In the genomic region with DNA sequence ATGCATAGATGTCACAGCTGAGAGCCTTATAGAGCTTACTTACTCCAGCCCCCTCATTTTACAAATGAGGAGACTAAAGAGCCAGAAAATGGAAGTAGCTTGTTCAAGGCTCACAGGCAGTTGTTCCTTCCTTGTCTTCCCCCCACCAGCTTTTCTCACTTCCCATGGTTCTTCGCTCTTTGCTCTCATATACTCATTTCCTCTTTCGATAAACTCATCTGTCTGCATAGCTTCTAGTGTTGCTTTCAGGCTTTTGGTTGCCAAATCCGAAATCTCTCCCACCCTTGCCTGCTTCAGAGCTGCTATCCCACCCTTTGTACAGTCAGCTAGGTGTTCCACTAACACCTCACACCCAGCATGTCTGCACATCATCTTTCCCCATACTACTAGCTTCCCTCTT, we compare ENCODE assay signal across 9 cellular contexts. TPM values are rescaled to one million over a fixed set of nuclear protein-coding genes. Genes with fewer than 3 reads are reported as not detected.
DNase-seq lines count a peak whose midpoint lies in the region; ATAC-seq and TF ChIP-seq lines count a peak whose summit lies in the region.
"Had no signal": no experiment of that assay in that cellular context is flagged by ENCODE, and none has a peak within 500 bp of the region (broad histone marks: within the 10 kb centered on the region; RNA-seq: fewer than 3 reads in every experiment).

No MANE protein-coding gene starts in this region.

- TF ChIP-seq CTCF in left ventricle myocardium inferior (IDR thresholded peaks at IDR 0.05; ENCODE audit: borderline replicate concordance) (no peak), smooth muscle cell (IDR thresholded peaks at IDR 0.05; ENCODE audit: borderline replicate concordance, insufficient read depth, poor library complexity, severe bottlenecking) (no peak)

- H3K9ac ChIP-seq in smooth muscle cell (ENCODE audit: low read depth), result no peak overlapping the region

- H3K27ac Mint-ChIP-seq in activated CD8-positive, alpha-beta T cell treated with anti-CD3 and anti-CD28 coated beads, Interleukin-2, amount 10 ng/mL, durations not matched to agents 7 days and 5 days, result peak overlapping the region; percentile 86

- no peak overlapping the region for H2AFZ ChIP-seq in smooth muscle cell (ENCODE audit: low read depth)

- CTCF ChIA-PET in activated CD8-positive, alpha-beta T cell treated with anti-CD3 and anti-CD28 coated beads, Interleukin-2, amount 10 ng/mL, durations not matched to agents 7 days and 5 days (lab: Charles Lee), result interaction anchor here (1.2 to 3.2 kb wide), 4 partner anchors 17 to 228 kb away, joined by 3 to 34 read pairs (median 3); partner anchors contain the start of gene NONO

- no peak overlapping the region for H3K27ac ChIP-seq in left ventricle myocardium inferior (replicated peaks)
- peak overlapping the region; percentile 65 for H3K27ac ChIP-seq in thymus (ENCODE audit: low read depth)
- H3K27ac ChIP-seq in smooth muscle cell (ENCODE audit: low read depth), result no peak overlapping the region
- H3K27ac ChIP-seq: C4-2B had no signal

- no peaks in the 10 kb centered on the region for H3F3A ChIP-seq in smooth muscle cell (ENCODE audit: low read depth)

- H3K9me3 ChIP-seq in left ventricle myocardium inferior (replicated peaks) (no peaks in the 10 kb centered on the region), thymus (ENCODE audit: control insufficient read depth) (no peaks in the 10 kb centered on the region), smooth muscle cell (replicated peaks; ENCODE audit: low read depth) (no peaks in the 10 kb centered on the region)

- H3K27me3 ChIP-seq in left ventricle myocardium inferior (ENCODE audit: low read depth), result no peaks in the 10 kb centered on the region
- no peaks in the 10 kb centered on the region for H3K27me3 ChIP-seq in thymus (ENCODE audit: control insufficient read depth, insufficient read depth)
- H3K27me3 ChIP-seq in smooth muscle cell (ENCODE audit: low read depth), result no peaks in the 10 kb centered on the region

- peaks cover 13% of the 10 kb centered on the region for H3K4me1 Mint-ChIP-seq in activated CD8-positive, alpha-beta T cell treated with anti-CD3 and anti-CD28 coated beads, Interleukin-2, amount 10 ng/mL, durations not matched to agents 7 days and 5 days (ENCODE audit: low read depth)

- H3K4me3 ChIP-seq in left ventricle myocardium inferior (peak overlapping the region; percentile 14), thymus (ENCODE audit: low read length) (peak overlapping the region; percentile 46), smooth muscle cell (no peak overlapping the region)

- no peak for ATAC-seq in Right ventricle myocardium superior (ENCODE audit: poor library complexity)
- ATAC-seq in HG03354 (IDR thresholded peaks at IDR 0.05; ENCODE audit: poor library complexity, severe bottlenecking, unreplicated experiment), result peak; percentile 66
- peak; percentile 34 for ATAC-seq in activated CD8-positive, alpha-beta T cell treated with anti-CD3 and anti-CD28 coated beads, Interleukin-2, amount 10 ng/mL, durations not matched to agents 7 days and 5 days
- no peak for ATAC-seq in left lobe of liver

- H3K79me2 ChIP-seq in smooth muscle cell (ENCODE audit: low read depth), result no peaks in the 10 kb centered on the region

- no peak for DNase-seq in left ventricle myocardium inferior
- DNase-seq in Right ventricle myocardium superior, result no peak
- DNase-seq in activated CD8-positive, alpha-beta T cell treated with anti-CD3 and anti-CD28 coated beads, Interleukin-2, amount 10 ng/mL, durations not matched to agents 7 days and 5 days, result no peak
- DNase-seq in smooth muscle cell (lab: John Stamatoyannopoulos, UW; ENCODE audit: unreplicated experiment), result no peak
- no peak for DNase-seq in left lobe of liver (ENCODE audit: low spot score)
- no peak for DNase-seq in GM19240 (ENCODE audit: insufficient read length, low spot score)

- peak overlapping the region; percentile 86 for H3K4me3 Mint-ChIP-seq in activated CD8-positive, alpha-beta T cell treated with anti-CD3 and anti-CD28 coated beads, Interleukin-2, amount 10 ng/mL, durations not matched to agents 7 days and 5 days

- no peak overlapping the region for H3K4me2 ChIP-seq in smooth muscle cell

- WGBS in thymus, result 22% methylated on average over 3 of the region's 3 CpGs
- WGBS in smooth muscle cell (ENCODE audit: low lambda C conversion rate), result 84% methylated on average over 3 of the region's 3 CpGs

- POLR2A ChIA-PET in activated CD8-positive, alpha-beta T cell treated with anti-CD3 and anti-CD28 coated beads, Interleukin-2, amount 10 ng/mL, durations not matched to agents 7 days and 5 days (lab: Charles Lee), result interaction anchor here (0.9 to 3.5 kb wide), 5 partner anchors 16 to 168 kb away, joined by 4 to 22 read pairs (median 6); partner anchors contain the start of genes IL2RG, NONO and TAF1

- H3K36me3 Mint-ChIP-seq in activated CD8-positive, alpha-beta T cell treated with anti-CD3 and anti-CD28 coated beads, Interleukin-2, amount 10 ng/mL, durations not matched to agents 7 days and 5 days (ENCODE audit: low read depth), result peaks cover 11% of the 10 kb centered on the region

- H3K4me1 ChIP-seq in left ventricle myocardium inferior, result no peaks in the 10 kb centered on the region
- peaks cover 3% of the 10 kb centered on the region for H3K4me1 ChIP-seq in thymus (ENCODE audit: control insufficient read depth, insufficient read depth, low read length)
- H3K4me1 ChIP-seq in smooth muscle cell (ENCODE audit: low read depth), result no peaks in the 10 kb centered on the region

- intact Hi-C loops in left ventricle myocardium inferior (cut with micrococcal nuclease) (no loop called here), Right ventricle myocardium superior (cut with DNase I) (no loop called here)

- no peaks in the 10 kb centered on the region for H4K20me1 ChIP-seq in smooth muscle cell (ENCODE audit: low read depth)

- no peaks in the 10 kb centered on the region for H3K27me3 Mint-ChIP-seq in activated CD8-positive, alpha-beta T cell treated with anti-CD3 and anti-CD28 coated beads, Interleukin-2, amount 10 ng/mL, durations not matched to agents 7 days and 5 days (ENCODE audit: low read depth)

- H3K36me3 ChIP-seq in left ventricle myocardium inferior, result no peaks in the 10 kb centered on the region
- no peaks in the 10 kb centered on the region for H3K36me3 ChIP-seq in thymus (ENCODE audit: control insufficient read depth, insufficient read depth)
- H3K36me3 ChIP-seq in smooth muscle cell (ENCODE audit: low read depth), result no peaks in the 10 kb centered on the region

- no peaks in the 10 kb centered on the region for H3K9me3 Mint-ChIP-seq in activated CD8-positive, alpha-beta T cell treated with anti-CD3 and anti-CD28 coated beads, Interleukin-2, amount 10 ng/mL, durations not matched to agents 7 days and 5 days (ENCODE audit: insufficient read depth)

RNA-seq across cellular contexts. Expression of gene GJB1, which starts 25.0 kb away (rescaled TPM):
- total RNA-seq in left ventricle myocardium inferior (not detected), Right ventricle myocardium superior (not detected), smooth muscle cell (not detected in 2 replicates), left lobe of liver (255 TPM)
- not detected for total RNA-seq in activated CD8-positive, alpha-beta T cell treated with anti-CD3 and anti-CD28 coated beads, Interleukin-2, amount 10 ng/mL, durations not matched to agents 7 days and 5 days
- polyA plus RNA-seq in thymus (0.11 TPM), smooth muscle cell (not detected in 2 replicates)

RNA-seq across cellular contexts. Expression of gene NLGN3, which starts 53.4 kb away (rescaled TPM):
- total RNA-seq in left ventricle myocardium inferior (0.41 TPM), Right ventricle myocardium superior (0.38 TPM), smooth muscle cell (0.13 and 0.40 TPM in 2 replicates), left lobe of liver (0.20 TPM)
- under 1 TPM; 0.74 to 0.83 TPM for total RNA-seq in activated CD8-positive, alpha-beta T cell treated with anti-CD3 and anti-CD28 coated beads, Interleukin-2, amount 10 ng/mL, durations not matched to agents 7 days and 5 days
- polyA plus RNA-seq in thymus (1.5 TPM), smooth muscle cell (0.18 and 1.5 TPM in 2 replicates)

RNA-seq across cellular contexts. Expression of gene ZMYM3, which starts 55.9 kb away (rescaled TPM):
- 14.3 TPM for total RNA-seq in left ventricle myocardium inferior
- 13.0 TPM for total RNA-seq in Right ventricle myocardium superior
- total RNA-seq in activated CD8-positive, alpha-beta T cell treated with anti-CD3 and anti-CD28 coated beads, Interleukin-2, amount 10 ng/mL, durations not matched to agents 7 days and 5 days, result 10 to 100 TPM; 31.9 to 33.4 TPM
- 12.1 TPM for polyA plus RNA-seq in thymus
- total RNA-seq in smooth muscle cell, result 26.9 and 29.5 TPM in 2 replicates
- 9.0 and 10.5 TPM in 2 replicates for polyA plus RNA-seq in smooth muscle cell
- total RNA-seq in left lobe of liver, result 14.8 TPM

Comparison
In these comparisons a context has a peak if more than half of its experiments do, and no peak if none do; other contexts are left out.
1. ATAC-seq: peak in HG03354 (single experiment) and activated CD8-positive, alpha-beta T cell treated with anti-CD3 and anti-CD28 coated beads, Interleukin-2, amount 10 ng/mL, durations not matched to agents 7 days and 5 days (single experiment); none in Right ventricle myocardium superior (single experiment) and left lobe of liver (single experiment).
2. RNA of gene GJB1, which starts 25.0 kb away (total RNA-seq): 255 TPM in left lobe of liver (single experiment); not detected in activated CD8-positive, alpha-beta T cell treated with anti-CD3 and anti-CD28 coated beads, Interleukin-2, amount 10 ng/mL, durations not matched to agents 7 days and 5 days, not detected in left ventricle myocardium inferior (single experiment), not detected in Right ventricle myocardium superior (single experiment) and not detected in smooth muscle cell; every median in the first group is over 100 times any median in the second.